ENCODE assay signal across 28 cellular contexts in genomic region chr6:133544419-133544818, GRCh38.
"Had no signal": no experiment of that assay in that cellular context is flagged by ENCODE, and none has a peak within 500 bp of the region (broad histone marks: within the 10 kb centered on the region; RNA-seq: fewer than 3 reads in every experiment).

No MANE protein-coding gene starts in this region.

- H3K36me3 Mint-ChIP-seq: activated naive CD8-positive, alpha-beta T cell; type B pancreatic cell had no signal

- H3K27ac Mint-ChIP-seq: activated naive CD8-positive, alpha-beta T cell; activated T-helper 2 cell treated with anti-CD3 and anti-CD28 coated beads, Interferon-gamma antibody, Interleukin-2, Interleukin-4, amounts not matched to agents 10 μg/mL and 5 μg/mL and 100 μg/mL, durations not matched to agents 14 hours and 24 hours and 36 hours; effector memory CD8-positive, alpha-beta T cell; nephron; type B pancreatic cell had no signal

- H3K27ac ChIP-seq: breast epithelium, colonic mucosa, dorsolateral prefrontal cortex, esophagus squamous epithelium, gastroesophageal sphincter, pancreas, psoas muscle, right atrium auricular region, spleen, thoracic aorta, vagina, VCaP had no signal

- H3K9me3 ChIP-seq: breast epithelium, colonic mucosa, esophagus squamous epithelium, gastroesophageal sphincter, pancreas, psoas muscle, right atrium auricular region, spleen, thoracic aorta, vagina had no signal

- H3K27me3 ChIP-seq: breast epithelium, colonic mucosa, esophagus squamous epithelium, gastroesophageal sphincter, pancreas, right atrium auricular region, vagina had no signal

- H3K4me1 ChIP-seq: breast epithelium, colonic mucosa, esophagus squamous epithelium, pancreas, spleen, vagina had no signal

- H3K4me3 Mint-ChIP-seq: activated naive CD8-positive, alpha-beta T cell; activated T-cell treated with anti-CD3 and anti-CD28 coated beads, Interleukin-2, amount 50 U/mL, for 4 hours; central memory CD8-positive, alpha-beta T cell; effector memory CD8-positive, alpha-beta T cell; nephron; type B pancreatic cell had no signal

- DNase-seq: activated CD4-positive, CD25-positive, alpha-beta regulatory T cell treated with anti-CD3 and anti-CD28 coated beads, Interleukin-2, amount 50 U/mL, for 72 hours; activated CD8-positive, alpha-beta memory T cell treated with anti-CD3 and anti-CD28 coated beads, Interleukin-2, amount 50 U/mL, for 4 hours; activated naive CD4-positive, alpha-beta T cell; activated T-cell treated with anti-CD3 and anti-CD28 coated beads, Interleukin-2, amount 50 U/mL, for 4 hours; colonic mucosa; dorsolateral prefrontal cortex; effector memory CD8-positive, alpha-beta T cell; esophagus squamous epithelium; head of caudate nucleus; hypothalamus; left ventricle myocardium superior; mammary epithelial cell; pancreas; psoas muscle; spleen; stimulated activated CD4-positive, alpha-beta T cell treated with anti-CD3 and anti-CD28 coated beads, Interleukin-4, amount 100 ng/mL, for 24 hours; stimulated activated naive CD4-positive, alpha-beta T cell treated with Interleukin-2 at 50 U/mL for 16 hours had no signal

- H3K9me3 Mint-ChIP-seq: activated T-cell treated with anti-CD3 and anti-CD28 coated beads, Interleukin-2, amount 50 U/mL, for 4 hours; activated T-helper 2 cell treated with anti-CD3 and anti-CD28 coated beads, Interferon-gamma antibody, Interleukin-2, Interleukin-4, amounts not matched to agents 10 μg/mL and 5 μg/mL and 100 μg/mL, durations not matched to agents 14 hours and 24 hours and 36 hours; central memory CD8-positive, alpha-beta T cell; effector memory CD8-positive, alpha-beta T cell; nephron; type B pancreatic cell had no signal

- H3K4me1 Mint-ChIP-seq: central memory CD8-positive, alpha-beta T cell had no signal

- ATAC-seq: activated T-cell treated with anti-CD3 and anti-CD28 coated beads, Interleukin-2, amount 50 U/mL, for 4 hours; effector memory CD8-positive, alpha-beta T cell; gastroesophageal sphincter; left ventricle myocardium superior; pancreas; psoas muscle had no signal

- H3K36me3 ChIP-seq: breast epithelium, colonic mucosa, esophagus squamous epithelium, gastroesophageal sphincter, pancreas, right atrium auricular region, spleen, thoracic aorta, vagina had no signal

- H3K4me3 ChIP-seq: breast epithelium, colonic mucosa, dorsolateral prefrontal cortex, esophagus squamous epithelium, gastroesophageal sphincter, pancreas, psoas muscle, right atrium auricular region, spleen, thoracic aorta, vagina had no signal
